ENCODE assay signal across 1 cellular context in the genomic region with DNA sequence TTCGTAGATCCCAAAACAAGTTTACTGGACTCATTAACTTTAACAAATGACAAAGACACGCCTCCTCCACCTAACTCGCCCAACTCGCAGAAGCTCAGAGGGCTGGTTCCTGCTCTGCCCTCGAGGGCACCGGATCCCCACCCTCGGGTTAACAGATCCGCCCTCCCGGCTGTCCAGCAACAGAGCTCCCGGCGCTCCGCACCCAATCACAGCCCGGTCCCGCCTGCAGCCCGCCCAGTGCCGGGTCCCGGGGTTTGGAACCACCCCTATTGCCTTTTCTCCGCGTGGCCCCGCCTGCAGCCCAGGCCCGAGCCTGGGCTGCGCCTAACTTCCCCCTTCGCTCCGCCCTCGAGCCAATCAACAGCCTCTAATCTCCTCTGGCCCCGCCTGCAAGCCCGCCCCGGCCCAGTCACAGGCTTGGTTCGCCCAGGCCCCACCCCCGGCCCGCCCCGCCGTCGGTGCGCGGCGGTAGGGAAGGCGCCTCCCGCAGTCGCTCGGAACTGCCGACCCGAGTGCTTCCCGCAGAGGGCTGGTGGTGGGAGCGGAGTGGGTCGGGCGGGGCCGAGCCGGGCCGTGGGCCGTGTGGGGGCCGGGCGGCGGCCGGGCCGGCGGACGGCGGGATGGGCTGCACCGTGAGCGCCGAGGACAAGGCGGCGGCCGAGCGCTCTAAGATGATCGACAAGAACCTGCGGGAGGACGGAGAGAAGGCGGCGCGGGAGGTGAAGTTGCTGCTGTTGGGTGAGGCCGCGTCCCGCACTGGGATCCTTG.
TF ChIP-seq lines count a peak whose summit lies in the region.

Gene GNAI2 (plus strand): TSS at position 489 of the 768 bp plus-strand sequence. CDS start 132 bp downstream, at position 621.

TF ChIP-seq in GM23338, 12 proteins besides CTCF, POLR2A, EP300 and RAD21 (continued from another document):
- no peak for TF ChIP-seq ZNF462 (CRISPR knock-in tag; IDR thresholded peaks at IDR 0.05)
TF ChIP-seq in GM23338: peak in this region for 2.
